4 cellular contexts compared by ENCODE assay signal in genomic region chr1:155193991-155194240, GRCh38. TPM values are rescaled to one million over a fixed set of nuclear protein-coding genes. Genes with fewer than 3 reads are reported as not detected.
DNase-seq lines count a peak whose midpoint lies in the region.
"Not testable (repeated sequence)": the region's sequence is repeated elsewhere in the genome, so short reads cannot be mapped to it uniquely, and the experiment has no call there.

No MANE protein-coding gene starts in this region.

- peaks cover 23% of the 10 kb centered on the region in 2 donors for H3K4me1 Mint-ChIP-seq in immature natural killer cell
- peaks cover 39% of the 10 kb centered on the region for H3K4me1 Mint-ChIP-seq in stimulated activated naive CD8-positive, alpha-beta T cell treated with anti-CD3 and anti-CD28 coated beads, Interleukin-15, Interleukin-2, amounts not matched to agents 100 ng/mL and 50 ng/mL, for 24 hours (ENCODE audit: low read depth)

- not testable (repeated sequence) for H3K9me3 Mint-ChIP-seq in immature natural killer cell; stimulated activated naive CD8-positive, alpha-beta T cell treated with anti-CD3 and anti-CD28 coated beads, Interleukin-15, Interleukin-2, amounts not matched to agents 100 ng/mL and 50 ng/mL, for 24 hours

- H3K4me1 ChIP-seq in HUES64 (ENCODE audit: insufficient read depth, low read length), result peaks cover 22% of the 10 kb centered on the region

- H3K9ac ChIP-seq in HUES64 (ENCODE audit: low read depth, low read length), result peak overlapping the region; percentile 96

- H3K27me3 Mint-ChIP-seq in immature natural killer cell (ENCODE audit: low read depth in 3 of 3), result peaks cover 12 to 16% (median 15%) of the 10 kb centered on the region in 3 donors
- not testable (repeated sequence) for H3K27me3 Mint-ChIP-seq in stimulated activated naive CD8-positive, alpha-beta T cell treated with anti-CD3 and anti-CD28 coated beads, Interleukin-15, Interleukin-2, amounts not matched to agents 100 ng/mL and 50 ng/mL, for 24 hours

- not testable (repeated sequence) for H3K36me3 Mint-ChIP-seq in immature natural killer cell
- peaks cover 10% of the 10 kb centered on the region for H3K36me3 Mint-ChIP-seq in stimulated activated naive CD8-positive, alpha-beta T cell treated with anti-CD3 and anti-CD28 coated beads, Interleukin-15, Interleukin-2, amounts not matched to agents 100 ng/mL and 50 ng/mL, for 24 hours (ENCODE audit: low read depth)

- WGBS in HUES64, result 4% methylated on average over 16 of the region's 16 CpGs

- H3K27me3 ChIP-seq in HUES64 (ENCODE audit: insufficient read depth, low read length), result not testable (repeated sequence)

- peak overlapping the region in 5 of 6 donors; percentile 83 to 94 (median 93) for H3K27ac Mint-ChIP-seq in immature natural killer cell
- H3K27ac Mint-ChIP-seq in stimulated activated naive CD8-positive, alpha-beta T cell treated with anti-CD3 and anti-CD28 coated beads, Interleukin-15, Interleukin-2, amounts not matched to agents 100 ng/mL and 50 ng/mL, for 24 hours, result peak overlapping the region; percentile 96

- DNase-seq in immature natural killer cell, result not testable (repeated sequence)

- peak overlapping the region; percentile 85 to 96 (median 87) for H3K4me3 Mint-ChIP-seq in immature natural killer cell
- H3K4me3 Mint-ChIP-seq in stimulated activated naive CD8-positive, alpha-beta T cell treated with anti-CD3 and anti-CD28 coated beads, Interleukin-15, Interleukin-2, amounts not matched to agents 100 ng/mL and 50 ng/mL, for 24 hours, result peak overlapping the region; percentile 88

- peak overlapping the region; percentile 98 for H3K4me3 ChIP-seq in HUES64 (ENCODE audit: low read length)

- H3K9me3 ChIP-seq in HUES64 (ENCODE audit: insufficient read depth, low read depth, low read length), result not testable (repeated sequence)

- H3K27ac ChIP-seq in HUES64 (ENCODE audit: low read depth, low read length) (peak overlapping the region; percentile 100), angular gyrus (ENCODE audit: low read depth, low read length) (peak overlapping the region; percentile 68)

- H3K36me3 ChIP-seq in HUES64 (ENCODE audit: insufficient read depth, low read length), result peaks cover 26% of the 10 kb centered on the region

RNA-seq across cellular contexts. Expression of gene THBS3, which starts 13.8 kb away (rescaled TPM):
- 5.9 TPM for polyA plus RNA-seq in HUES64 (2013, experiment 1 of 2)
- 10.0 TPM for polyA plus RNA-seq in HUES64 (2013, experiment 2 of 2)
- 1 to 10 TPM in 2 of 3 donors, not detected in 1; 1.3 to 1.8 TPM for polyA plus RNA-seq in immature natural killer cell

RNA-seq across cellular contexts. Expression of gene MTX1, which starts 14.6 kb away (rescaled TPM):
- 39.9 TPM for polyA plus RNA-seq in HUES64 (2013, experiment 1 of 2)
- polyA plus RNA-seq in HUES64 (2013, experiment 2 of 2), result 41.0 TPM
- 10 to 100 TPM; 51.1 to 62.6 (median 55.1) TPM for polyA plus RNA-seq in immature natural killer cell

RNA-seq across cellular contexts. Expression of gene TRIM46, which starts 20.3 kb away (rescaled TPM):
- polyA plus RNA-seq in HUES64 (2013, experiment 1 of 2), result 6.5 TPM
- 6.9 TPM for polyA plus RNA-seq in HUES64 (2013, experiment 2 of 2)
- under 1 TPM in 1 of 3 donors, not detected in 2; 0.43 TPM for polyA plus RNA-seq in immature natural killer cell

RNA-seq across cellular contexts. Expression of gene KRTCAP2, which starts 20.8 kb away (rescaled TPM):
- 103 TPM for polyA plus RNA-seq in HUES64 (2013, experiment 1 of 2)
- 115 TPM for polyA plus RNA-seq in HUES64 (2013, experiment 2 of 2)
- polyA plus RNA-seq in immature natural killer cell, result 100 to 1,000 TPM; 396 to 465 (median 435) TPM

RNA-seq across cellular contexts. Expression of gene DPM3, which starts 53.6 kb away (rescaled TPM):
- 42.0 TPM for polyA plus RNA-seq in HUES64 (2013, experiment 1 of 2)
- 54.3 TPM for polyA plus RNA-seq in HUES64 (2013, experiment 2 of 2)
- 100 to 1,000 TPM; 103 to 274 (median 126) TPM for polyA plus RNA-seq in immature natural killer cell
